Comparison of ENCODE assay signal across 9 cellular contexts in the genomic region with DNA sequence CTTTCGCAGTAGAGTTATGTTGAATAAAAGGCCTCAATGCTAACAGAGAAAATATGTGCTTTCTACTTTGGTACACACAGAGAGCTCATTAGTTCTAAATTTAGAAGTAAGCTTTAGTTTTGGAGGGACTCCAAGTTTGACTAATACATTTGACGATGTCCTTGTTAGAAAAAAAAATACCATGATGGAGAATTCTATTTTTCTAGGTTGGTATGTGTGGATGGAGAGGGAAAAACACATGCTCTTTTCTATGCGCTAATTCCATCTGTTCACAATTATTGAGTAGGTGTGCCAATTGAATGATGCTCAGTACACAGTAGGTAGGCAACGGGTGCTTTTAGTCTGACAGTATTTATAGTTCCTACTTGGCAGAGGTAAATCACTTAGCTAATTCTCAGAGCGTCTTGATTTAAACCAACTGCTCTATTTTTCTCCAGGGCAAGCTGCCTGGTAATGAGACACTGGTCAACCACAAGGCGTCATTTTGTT.
A peak's percentile ranks its signal among the peaks of the same experiment; 100 is the strongest.
DNase-seq lines count a peak whose midpoint lies in the region; ATAC-seq, FAIRE-seq and TF ChIP-seq lines count a peak whose summit lies in the region.
"Had no signal": no experiment of that assay in that cellular context is flagged by ENCODE, and none has a peak within 500 bp of the region (broad histone marks: within the 10 kb centered on the region; RNA-seq: fewer than 3 reads in every experiment).

No MANE protein-coding gene starts in this region.

- ATAC-seq in HG02870 (IDR thresholded peaks at IDR 0.05; ENCODE audit: unreplicated experiment): no peak

- DNase-seq in DMS153 (lab: John Stamatoyannopoulos, UW) (peak; percentile 16), RPMI8226 (peak; percentile 13), fibroblast of pulmonary artery (ENCODE audit: low read depth) (peak; percentile 88), renal cortical epithelial cell (ENCODE audit: low read depth) (peak; percentile 88), GF-D8 (lab: John Stamatoyannopoulos, UW) (no peak), small intestine (no peak), NAMALWA (ENCODE audit: low spot score) (no peak)
- DNase-seq: KG1 had no signal

- no peaks in the 10 kb centered on the region for H3K4me1 ChIP-seq in small intestine (ENCODE audit: control insufficient read depth in 2 of 2, insufficient read depth in 1 of 2, low read depth in 1 of 2, low read length in 1 of 2)

- H3K9me3 ChIP-seq in small intestine (ENCODE audit: control insufficient read depth, low read depth): no peaks in the 10 kb centered on the region

- H3K4me3 ChIP-seq in fibroblast of pulmonary artery (replicated peaks; ENCODE audit: low read depth, low read length) (no peak overlapping the region), small intestine (ENCODE audit: low read depth in 1 of 2, low read length in 2 of 2) (no peak overlapping the region)

- no peak for TF ChIP-seq CTCF in fibroblast of pulmonary artery (IDR thresholded peaks at IDR 0.05; ENCODE audit: low read length, missing control alignments)

- no peak for FAIRE-seq in small intestine (lab: Jason Lieb, UNC)

- no peaks in the 10 kb centered on the region for H3K36me3 ChIP-seq in small intestine (ENCODE audit: control insufficient read depth in 2 of 2, insufficient read depth in 2 of 2, low read length in 2 of 2)

- WGBS in small intestine, 3 donors: 65 to 79% (median 77%) methylated on average over 6 of the region's 6 CpGs

- no peak overlapping the region for H3K27ac ChIP-seq in small intestine (ENCODE audit: low read depth in 1 of 2, low read length in 1 of 2)

- H3K27me3 ChIP-seq in small intestine (ENCODE audit: control insufficient read depth in 2 of 2, insufficient read depth in 2 of 2, low read length in 2 of 2): no peaks in the 10 kb centered on the region

Comparison
In these comparisons a context has a peak if more than half of its experiments do, and no peak if none do; other contexts are left out.
1. DNase-seq: peak in DMS153 (single experiment), RPMI8226 (single experiment), fibroblast of pulmonary artery (single experiment) and renal cortical epithelial cell (single experiment); none in GF-D8 (single experiment), small intestine (single experiment) and NAMALWA (single experiment).